In the genomic region with DNA sequence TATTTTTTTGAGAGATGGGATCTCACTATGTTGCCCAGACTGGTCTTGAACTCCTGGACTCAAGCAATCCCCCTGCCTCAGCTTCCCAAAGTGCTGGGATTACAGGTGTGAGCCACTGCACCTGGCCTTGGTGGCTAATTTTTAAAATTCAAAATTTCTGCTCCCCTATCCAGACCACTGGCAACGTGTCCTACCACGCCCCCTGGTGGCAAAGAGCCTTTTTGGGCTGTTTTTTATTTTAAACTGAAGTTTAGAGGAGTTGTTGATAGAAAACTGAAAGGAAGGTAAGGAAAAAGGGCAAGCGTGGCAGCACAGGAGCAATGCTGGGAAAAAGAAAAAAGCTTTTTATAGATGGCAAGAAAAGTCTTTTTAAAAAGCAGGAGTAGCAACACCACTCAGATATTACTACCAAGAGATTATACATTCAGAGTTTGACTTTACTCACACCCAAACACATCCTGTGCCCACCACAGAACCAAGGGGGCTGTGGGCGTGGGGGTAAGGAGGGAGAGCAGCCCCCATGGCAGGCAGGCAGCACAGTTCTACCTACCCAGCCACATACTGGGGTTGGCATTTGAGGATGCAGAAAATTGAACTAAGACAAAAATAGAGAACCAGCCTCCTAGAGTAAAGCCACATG, we compare ENCODE assay signal across 8 cellular contexts. TPM values are rescaled to one million over a fixed set of nuclear protein-coding genes. Genes with fewer than 3 reads are reported as not detected.
A peak's percentile ranks its signal among the peaks of the same experiment; 100 is the strongest.
DNase-seq lines count a peak whose midpoint lies in the region; ATAC-seq lines count a peak whose summit lies in the region.

No MANE protein-coding gene starts in this region.

- peaks cover 29% of the 10 kb centered on the region for H3K4me1 Mint-ChIP-seq in activated CD4-positive, alpha-beta memory T cell treated with anti-CD3 and anti-CD28 coated beads for 36 hours (ENCODE audit: low read depth)

- no peaks in the 10 kb centered on the region for H3K9me3 Mint-ChIP-seq in activated CD4-positive, alpha-beta memory T cell treated with anti-CD3 and anti-CD28 coated beads for 36 hours

- H3K4me3 Mint-ChIP-seq in activated CD4-positive, alpha-beta memory T cell treated with anti-CD3 and anti-CD28 coated beads for 36 hours: no peak overlapping the region

- intact Hi-C loops in activated CD4-positive, alpha-beta memory T cell treated with anti-CD3 and anti-CD28 coated beads for 36 hours (cut with micrococcal nuclease): loop anchor here (2.0 kb wide), 1 partner anchor 44 kb away; no protein-coding TSS in a partner anchor

- CTCF ChIA-PET in activated CD4-positive, alpha-beta memory T cell treated with anti-CD3 and anti-CD28 coated beads for 36 hours (lab: Charles Lee): interaction anchor here (0.6 to 3.9 kb wide), 13 partner anchors 9 to 192 kb away, joined by 3 to 21 read pairs (median 6); partner anchors contain the start of gene JMJD6

- DNase-seq in EH (ENCODE audit: low read depth) (peak; percentile 62), NAMALWA (ENCODE audit: low spot score) (peak; percentile 77), ecto neural progenitor cell (ENCODE audit: low spot score) (peak; percentile 77), mucosa of gallbladder (ENCODE audit: low spot score) (peak; percentile 76)
- DNase-seq in activated CD4-positive, alpha-beta memory T cell treated with anti-CD3 and anti-CD28 coated beads for 36 hours: peak; percentile 79
- peak; percentile 45 to 64 for DNase-seq in stimulated activated CD8-positive, alpha-beta memory T cell treated with anti-CD3 and anti-CD28 coated beads, Interleukin-7, amount 100 ng/mL, for 4 hours (ENCODE audit: low read depth in 2 of 2)

- POLR2A ChIA-PET in activated CD4-positive, alpha-beta memory T cell treated with anti-CD3 and anti-CD28 coated beads for 36 hours (lab: Charles Lee): no interaction called here

- ATAC-seq in HG02885 (IDR thresholded peaks at IDR 0.05; ENCODE audit: poor library complexity, unreplicated experiment) (no peak), HG03135 (IDR thresholded peaks at IDR 0.05; ENCODE audit: unreplicated experiment) (no peak)

- peak overlapping the region; percentile 24 for H3K27ac Mint-ChIP-seq in activated CD4-positive, alpha-beta memory T cell treated with anti-CD3 and anti-CD28 coated beads for 36 hours

- H3K36me3 Mint-ChIP-seq in activated CD4-positive, alpha-beta memory T cell treated with anti-CD3 and anti-CD28 coated beads for 36 hours: peaks cover 42% of the 10 kb centered on the region

- no peaks in the 10 kb centered on the region for H3K27me3 Mint-ChIP-seq in activated CD4-positive, alpha-beta memory T cell treated with anti-CD3 and anti-CD28 coated beads for 36 hours

RNA-seq across cellular contexts. Expression of gene MXRA7, which starts 4.2 kb away (rescaled TPM):
- total RNA-seq in activated CD4-positive, alpha-beta memory T cell treated with anti-CD3 and anti-CD28 coated beads for 36 hours: 1 to 10 TPM; 7.5 to 8.0 TPM
- 217 TPM for total RNA-seq in mucosa of gallbladder

RNA-seq across cellular contexts. Expression of gene JMJD6, which starts 11.5 kb away (rescaled TPM):
- total RNA-seq in activated CD4-positive, alpha-beta memory T cell treated with anti-CD3 and anti-CD28 coated beads for 36 hours: 10 to 100 TPM; 53.4 to 56.6 TPM
- total RNA-seq in mucosa of gallbladder: 34.4 TPM

RNA-seq across cellular contexts. Expression of gene METTL23, which starts 11.7 kb away (rescaled TPM):
- 10 to 100 TPM; 29.1 to 29.2 TPM for total RNA-seq in activated CD4-positive, alpha-beta memory T cell treated with anti-CD3 and anti-CD28 coated beads for 36 hours
- 35.0 TPM for total RNA-seq in mucosa of gallbladder

RNA-seq across cellular contexts. Expression of gene SRSF2, which starts 22.2 kb away (rescaled TPM):
- total RNA-seq in activated CD4-positive, alpha-beta memory T cell treated with anti-CD3 and anti-CD28 coated beads for 36 hours: 100 to 1,000 TPM; 299 TPM
- 130 TPM for total RNA-seq in mucosa of gallbladder

RNA-seq across cellular contexts. Expression of gene MFSD11, which starts 23.0 kb away (rescaled TPM):
- total RNA-seq in activated CD4-positive, alpha-beta memory T cell treated with anti-CD3 and anti-CD28 coated beads for 36 hours: 10 to 100 TPM; 17.5 to 18.3 TPM
- total RNA-seq in mucosa of gallbladder: 21.1 TPM

Comparison
In these comparisons a context has a peak if more than half of its experiments do, and no peak if none do; other contexts are left out.
1. RNA of gene MXRA7, which starts 4.2 kb away (total RNA-seq): 217 TPM in mucosa of gallbladder (single experiment); 7.5 to 8.0 TPM in activated CD4-positive, alpha-beta memory T cell treated with anti-CD3 and anti-CD28 coated beads for 36 hours; every median in the first group is over 10 times any median in the second.
2. Peak in every context shown above with its lines, with median percentiles within 50 percentile points of each other: DNase-seq.